8 cellular contexts compared by ENCODE assay signal in the genomic region with DNA sequence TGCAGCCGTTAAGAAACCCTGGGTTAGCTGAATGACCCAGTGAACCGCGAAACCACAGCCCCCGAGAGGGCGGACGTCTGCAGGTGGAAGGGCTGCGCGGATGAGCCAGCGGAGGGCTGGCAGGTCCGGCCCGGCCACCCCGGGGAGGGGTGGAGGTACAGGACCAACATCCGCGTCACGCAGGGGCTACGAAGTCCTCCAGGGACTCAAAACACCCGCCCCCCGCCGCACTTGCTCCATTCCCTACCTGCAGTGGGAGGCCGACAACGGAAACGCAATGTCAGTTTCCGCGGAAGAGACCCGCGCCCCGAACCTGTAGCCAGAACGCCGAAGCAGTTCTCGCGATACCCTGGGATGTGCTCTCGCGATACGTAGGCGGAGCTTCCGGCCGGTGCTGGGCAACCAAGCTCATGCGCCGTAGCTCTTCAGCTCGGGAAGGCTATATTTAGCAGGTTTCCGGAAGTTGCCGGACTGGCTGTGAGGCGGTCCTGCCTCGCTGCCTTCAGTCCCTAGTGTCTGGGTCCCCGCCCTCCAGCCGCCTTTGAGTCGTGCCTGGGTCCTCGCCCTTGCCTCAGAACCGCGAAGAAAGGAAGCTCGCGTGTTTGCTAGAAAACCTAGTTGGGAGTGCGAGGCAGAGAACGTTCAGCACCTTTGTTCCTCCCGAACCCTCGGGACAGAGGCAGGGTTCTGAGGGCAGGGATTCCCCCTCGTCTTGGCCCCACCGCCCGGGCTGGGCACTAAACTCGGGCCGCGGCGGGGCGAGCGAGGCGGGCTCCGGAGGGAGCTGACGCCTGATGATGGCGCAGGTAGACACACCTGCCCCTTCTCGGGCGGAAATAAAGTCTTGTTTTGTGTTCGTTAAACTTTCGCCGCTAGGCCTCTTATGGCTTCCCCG. TPM values are rescaled to one million over a fixed set of nuclear protein-coding genes. Genes with fewer than 3 reads are reported as not detected.
DNase-seq lines count a peak whose midpoint lies in the region; ATAC-seq and TF ChIP-seq lines count a peak whose summit lies in the region.

A gene with protein sequence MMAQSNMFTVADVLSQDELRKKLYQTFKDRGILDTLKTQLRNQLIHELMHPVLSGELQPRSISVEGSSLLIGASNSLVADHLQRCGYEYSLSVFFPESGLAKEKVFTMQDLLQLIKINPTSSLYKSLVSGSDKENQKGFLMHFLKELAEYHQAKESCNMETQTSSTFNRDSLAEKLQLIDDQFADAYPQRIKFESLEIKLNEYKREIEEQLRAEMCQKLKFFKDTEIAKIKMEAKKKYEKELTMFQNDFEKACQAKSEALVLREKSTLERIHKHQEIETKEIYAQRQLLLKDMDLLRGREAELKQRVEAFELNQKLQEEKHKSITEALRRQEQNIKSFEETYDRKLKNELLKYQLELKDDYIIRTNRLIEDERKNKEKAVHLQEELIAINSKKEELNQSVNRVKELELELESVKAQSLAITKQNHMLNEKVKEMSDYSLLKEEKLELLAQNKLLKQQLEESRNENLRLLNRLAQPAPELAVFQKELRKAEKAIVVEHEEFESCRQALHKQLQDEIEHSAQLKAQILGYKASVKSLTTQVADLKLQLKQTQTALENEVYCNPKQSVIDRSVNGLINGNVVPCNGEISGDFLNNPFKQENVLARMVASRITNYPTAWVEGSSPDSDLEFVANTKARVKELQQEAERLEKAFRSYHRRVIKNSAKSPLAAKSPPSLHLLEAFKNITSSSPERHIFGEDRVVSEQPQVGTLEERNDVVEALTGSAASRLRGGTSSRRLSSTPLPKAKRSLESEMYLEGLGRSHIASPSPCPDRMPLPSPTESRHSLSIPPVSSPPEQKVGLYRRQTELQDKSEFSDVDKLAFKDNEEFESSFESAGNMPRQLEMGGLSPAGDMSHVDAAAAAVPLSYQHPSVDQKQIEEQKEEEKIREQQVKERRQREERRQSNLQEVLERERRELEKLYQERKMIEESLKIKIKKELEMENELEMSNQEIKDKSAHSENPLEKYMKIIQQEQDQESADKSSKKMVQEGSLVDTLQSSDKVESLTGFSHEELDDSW (plus strand): TSS at position 471 of the 895 bp plus-strand sequence. CDS start 324 bp downstream, at position 795.
A gene (minus strand): TSS at position 343 of the 895 bp plus-strand sequence. CDS start 14,657 bp downstream, outside the sequence.

- CTCF ChIA-PET in CD8-positive, alpha-beta memory T cell (lab: Charles Lee): interaction anchor here (0.7 to 3.1 kb wide), 16 partner anchors 8 to 295 kb away, joined by 3 to 16 read pairs (median 4); a partner anchor contains a TSS

- peaks cover 34% of the 10 kb centered on the region for H3K4me1 ChIP-seq in CD8-positive, alpha-beta memory T cell (ENCODE audit: insufficient read depth, low read length)
- no peaks in the 10 kb centered on the region for H3K4me1 ChIP-seq in ectodermal cell (ENCODE audit: control insufficient read depth, insufficient read depth, low read length)
- H3K4me1 ChIP-seq in lower lobe of right lung: peaks cover 10% of the 10 kb centered on the region

- peak within 1 kb of the TSS; percentile 93 for H3K27ac ChIP-seq in CD8-positive, alpha-beta memory T cell (ENCODE audit: low read depth, low read length)
- peak within 1 kb of the TSS; percentile 79 for H3K27ac ChIP-seq in ectodermal cell (ENCODE audit: insufficient read depth, low read depth, low read length, poor library complexity, severe bottlenecking)
- peak within 1 kb of the TSS; percentile 92 for H3K27ac ChIP-seq in lower lobe of right lung

- H3K4me3 Mint-ChIP-seq in CD8-positive, alpha-beta memory T cell: peak within 1 kb of the TSS; percentile 94 to 99 (median 98)

- peak within 1 kb of the TSS; percentile 86 for H3K4me3 ChIP-seq in CD8-positive, alpha-beta memory T cell (ENCODE audit: low read length)
- H3K4me3 ChIP-seq in ectodermal cell (ENCODE audit: insufficient read depth, low read depth, low read length) (peak within 1 kb of the TSS; percentile 62), lower lobe of right lung (peak within 1 kb of the TSS; percentile 71)

- no peaks in the 10 kb centered on the region for H3K36me3 ChIP-seq in CD8-positive, alpha-beta memory T cell (ENCODE audit: insufficient read depth, low read length)
- H3K36me3 ChIP-seq in ectodermal cell (ENCODE audit: control insufficient read depth, insufficient read depth, low read length) (no peaks in the 10 kb centered on the region), lower lobe of right lung (peaks cover 2% of the 10 kb centered on the region)

- no peak for TF ChIP-seq CTCF in lower lobe of right lung (IDR thresholded peaks at IDR 0.05)

- H3K36me3 Mint-ChIP-seq in CD8-positive, alpha-beta memory T cell: peaks cover 10 to 51% (median 14%) of the 10 kb centered on the region in 3 donors

- no peaks in the 10 kb centered on the region for H3K27me3 Mint-ChIP-seq in CD8-positive, alpha-beta memory T cell

- H3K27ac Mint-ChIP-seq in CD8-positive, alpha-beta memory T cell: peak within 1 kb of the TSS; percentile 98 to 99 (median 99)

- intact Hi-C loops in lower lobe of right lung (cut with DNase I): no loop called here

- peak; percentile 81 to 95 (median 88) for DNase-seq in CD8-positive, alpha-beta memory T cell
- DNase-seq in HS-27A (ENCODE audit: low read depth) (peak; percentile 68), NK-92 (lab: John Stamatoyannopoulos, UW; ENCODE audit: unreplicated experiment) (peak; percentile 47), lower lobe of right lung (peak; percentile 94)
- DNase-seq in activated CD8-positive, alpha-beta memory T cell treated with anti-CD3 and anti-CD28 coated beads for 1 hour (ENCODE audit: extremely low read depth in 1 of 2, low read depth in 1 of 2): peak; percentile 76 to 81
- DNase-seq in stimulated activated CD4-positive, alpha-beta T cell treated with anti-CD3 and anti-CD28 coated beads, TNF-alpha, amount 100 ng/mL, for 24 hours (ENCODE audit: low read depth in 3 of 3): peak; percentile 73 to 85 (median 74)

- ATAC-seq in GM19467 (IDR thresholded peaks at IDR 0.05; ENCODE audit: unreplicated experiment) (peak; percentile 91), lower lobe of right lung (peak; percentile 99 to 100)

- POLR2A ChIA-PET in CD8-positive, alpha-beta memory T cell (lab: Charles Lee): interaction anchor here (0.5 to 2.5 kb wide), 15 partner anchors 8 to 754 kb away, joined by 3 to 23 read pairs (median 4); a partner anchor contains a TSS

- H3K9me3 Mint-ChIP-seq in CD8-positive, alpha-beta memory T cell: peaks cover 0 to 4% (median 0%) of the 10 kb centered on the region in 5 donors

- H3K9me3 ChIP-seq in CD8-positive, alpha-beta memory T cell (ENCODE audit: low read length): no peaks in the 10 kb centered on the region
- H3K9me3 ChIP-seq in ectodermal cell (ENCODE audit: control insufficient read depth, low read length) (no peaks in the 10 kb centered on the region), lower lobe of right lung (no peaks in the 10 kb centered on the region)

- no peaks in the 10 kb centered on the region for H3K27me3 ChIP-seq in CD8-positive, alpha-beta memory T cell (ENCODE audit: insufficient read depth, low read length, poor library complexity, severe bottlenecking)
- H3K27me3 ChIP-seq in ectodermal cell (ENCODE audit: control insufficient read depth, insufficient read depth, low read length, poor library complexity, severe bottlenecking): no peaks in the 10 kb centered on the region
- H3K27me3 ChIP-seq in lower lobe of right lung (ENCODE audit: low read depth): no peaks in the 10 kb centered on the region

- H3K4me1 Mint-ChIP-seq in CD8-positive, alpha-beta memory T cell: peaks cover 59 to 74% (median 63%) of the 10 kb centered on the region in 3 donors

- WGBS in ectodermal cell, 2 experiments: 0% methylated on average over 75 of the region's 75 CpGs

RNA-seq across cellular contexts. Expression of the first gene that starts in this region (rescaled TPM):
- total RNA-seq in CD8-positive, alpha-beta memory T cell: 10 to 100 TPM; 29.1 to 30.4 TPM
- 46.3 TPM for polyA plus RNA-seq in CD8-positive, alpha-beta memory T cell
- 27.8 TPM for polyA plus RNA-seq in ectodermal cell (2013, experiment 1 of 4)
- 27.1 TPM for polyA plus RNA-seq in ectodermal cell (2013, experiment 2 of 4)
- polyA plus RNA-seq in ectodermal cell (2013, experiment 3 of 4): 26.0 TPM
- polyA plus RNA-seq in ectodermal cell (2013, experiment 4 of 4): 24.9 TPM
- total RNA-seq in lower lobe of right lung: 38.3 TPM

RNA-seq across cellular contexts. Expression of the second gene that starts in this region (rescaled TPM):
- total RNA-seq in CD8-positive, alpha-beta memory T cell: 10 to 100 TPM; 18.7 to 19.0 TPM
- polyA plus RNA-seq in CD8-positive, alpha-beta memory T cell: 50.6 TPM
- polyA plus RNA-seq in ectodermal cell (2013, experiment 1 of 4): 20.8 TPM
- 22.0 TPM for polyA plus RNA-seq in ectodermal cell (2013, experiment 2 of 4)
- 15.7 TPM for polyA plus RNA-seq in ectodermal cell (2013, experiment 3 of 4)
- polyA plus RNA-seq in ectodermal cell (2013, experiment 4 of 4): 16.0 TPM
- total RNA-seq in lower lobe of right lung: 15.8 TPM

Comparison
In these comparisons a context has a peak if more than half of its experiments do, and no peak if none do; other contexts are left out.
1. Peak in every context shown above with its lines: DNase-seq, ATAC-seq, H3K4me3 ChIP-seq and H3K27ac ChIP-seq.